In genomic region chr9:127712371-127712770, GRCh38 we compare ENCODE assay signal across 2 cellular contexts.
TF ChIP-seq lines count a peak whose summit lies in the region.

No MANE protein-coding gene starts in this region.

TF ChIP-seq in HEK293, 187 proteins besides CTCF, POLR2A, EP300 and RAD21:
- 0 out of 2 replicates have a peak, but pooled peaks have one; percentile 4 for TF ChIP-seq ZNF341 (tag by site-specific recombination; IDR thresholded peaks at IDR 0.05; ENCODE audit: low read depth)
- TF ChIP-seq ZNF600 (tag by site-specific recombination; IDR thresholded peaks at IDR 0.05) = no peak
- no peak for TF ChIP-seq ZNF549 (tag by site-specific recombination; IDR thresholded peaks at IDR 0.05)
- no peak for TF ChIP-seq ZBTB1 (tag by site-specific recombination; IDR thresholded peaks at IDR 0.05)
- no peak for TF ChIP-seq ZNF274 (IDR thresholded peaks at IDR 0.05; ENCODE audit: low read length)
- no peak for TF ChIP-seq ZNF274 (tag by site-specific recombination; IDR thresholded peaks at IDR 0.05; ENCODE audit: borderline replicate concordance)

TF ChIP-seq in K562, 482 proteins besides CTCF, POLR2A, EP300 and RAD21:
- peak; percentile 61; the same call in 1 of the 2 replicates for TF ChIP-seq SMARCA5 (IDR thresholded peaks at IDR 0.05)
- 0 out of 4 replicates have a peak, but pooled peaks of 1 of the 2 experiments have one; percentile 45 for TF ChIP-seq RCOR1 (IDR thresholded peaks at IDR 0.05; ENCODE audit: borderline replicate concordance in 1 of 2, low read depth in 2 of 2, low read length in 2 of 2)
- TF ChIP-seq KDM1A (IDR thresholded peaks at IDR 0.05) = peak in 1 of 2 experiments; percentile 72; a peak in 2 of 4 replicates
- no peak for TF ChIP-seq U2AF2 (optimal IDR thresholded peaks at IDR 0.05; ENCODE audit: low read depth, low read length)
- peak; percentile 88 for TF ChIP-seq BCOR (IDR thresholded peaks at IDR 0.05)
- peak; percentile 71 for TF ChIP-seq RBM25 (IDR thresholded peaks at IDR 0.05; ENCODE audit: low read depth, low read length, severe bottlenecking)
- TF ChIP-seq CREB1 (IDR thresholded peaks at IDR 0.05) = no peak
- TF ChIP-seq CREB1 (CRISPR knock-in tag; IDR thresholded peaks at IDR 0.05) = no peak
TF ChIP-seq in K562: peak in this region for 5.
